9 cellular contexts compared by ENCODE assay signal in the genomic region with DNA sequence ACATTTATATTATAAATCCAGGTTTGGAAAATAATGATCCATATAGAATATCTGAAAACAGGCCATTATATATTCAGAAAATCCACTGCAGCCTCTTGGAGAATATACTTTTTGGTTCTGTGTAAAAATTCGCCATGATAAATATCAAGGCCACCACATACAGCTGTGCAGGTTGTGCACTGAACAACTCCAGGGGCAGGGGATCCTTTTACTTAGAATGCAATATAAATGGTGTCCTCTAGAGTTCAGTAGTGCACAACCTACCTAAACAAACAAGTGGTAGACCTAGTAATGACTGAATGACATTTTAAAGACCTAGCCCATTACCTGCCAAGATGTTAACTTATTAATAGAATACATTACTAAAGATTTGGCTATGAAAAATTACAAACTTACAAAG. TPM values are rescaled to one million over a fixed set of nuclear protein-coding genes. Genes with fewer than 3 reads are reported as not detected.
DNase-seq lines count a peak whose midpoint lies in the region; ATAC-seq, FAIRE-seq and TF ChIP-seq lines count a peak whose summit lies in the region.
"Had no signal": no experiment of that assay in that cellular context is flagged by ENCODE, and none has a peak within 500 bp of the region (broad histone marks: within the 10 kb centered on the region; RNA-seq: fewer than 3 reads in every experiment).

No MANE protein-coding gene starts in this region.

- H3K4me1 Mint-ChIP-seq in progenitor cell of endocrine pancreas (ENCODE audit: low read depth), result no peaks in the 10 kb centered on the region

- peak; percentile 27 for TF ChIP-seq CTCF in progenitor cell of endocrine pancreas (IDR thresholded peaks at IDR 0.05; ENCODE audit: unreplicated experiment)

- no peak overlapping the region for H3K4me3 Mint-ChIP-seq in progenitor cell of endocrine pancreas (ENCODE audit: low read depth)

- peak; percentile 37 for DNase-seq in SIG-M5 treated with dmso at 0.1 percent for 504 hours (lab: John Stamatoyannopoulos, UW; ENCODE audit: unreplicated experiment)
- DNase-seq in SIG-M5 (lab: John Stamatoyannopoulos, UW), result no peak
- no peak for DNase-seq in progenitor cell of endocrine pancreas (ENCODE audit: low spot score, unreplicated experiment)
- DNase-seq in activated effector memory CD4-positive, alpha-beta T cell treated with Interleukin-2 at 50 U/mL for 16 hours, result no peak
- no peak for DNase-seq in DMS114 treated with DMSO at 0.1 percent for 48 hours (lab: John Stamatoyannopoulos, UW; ENCODE audit: unreplicated experiment)
- no peak for DNase-seq in activated T-cell treated with anti-CD3 and anti-CD28 coated beads for 4 hours
- DNase-seq: gastrocnemius medialis had no signal

- ATAC-seq in HG03139 (IDR thresholded peaks at IDR 0.05; ENCODE audit: unreplicated experiment), result peak; percentile 50

- H3K27me3 Mint-ChIP-seq in progenitor cell of endocrine pancreas, result no peaks in the 10 kb centered on the region

- H3K36me3 Mint-ChIP-seq in progenitor cell of endocrine pancreas (ENCODE audit: insufficient read depth), result peaks cover 1% of the 10 kb centered on the region

- FAIRE-seq in TTC549 (lab: Jason Lieb, UNC), result peak; percentile 19

- H3K27ac Mint-ChIP-seq in progenitor cell of endocrine pancreas, result no peak overlapping the region

- peaks cover 7% of the 10 kb centered on the region for H3K9me3 Mint-ChIP-seq in progenitor cell of endocrine pancreas (ENCODE audit: low read depth)

RNA-seq across cellular contexts. Expression of a gene that starts 22.4 kb away (rescaled TPM):
- total RNA-seq in progenitor cell of endocrine pancreas, result 0.74 and 0.98 TPM in 2 replicates
- total RNA-seq: gastrocnemius medialis had no signal

RNA-seq across cellular contexts. Expression of a gene that starts 37.9 kb away (rescaled TPM):
- 18.5 and 19.3 TPM in 2 replicates for total RNA-seq in progenitor cell of endocrine pancreas
